In the genomic region with DNA sequence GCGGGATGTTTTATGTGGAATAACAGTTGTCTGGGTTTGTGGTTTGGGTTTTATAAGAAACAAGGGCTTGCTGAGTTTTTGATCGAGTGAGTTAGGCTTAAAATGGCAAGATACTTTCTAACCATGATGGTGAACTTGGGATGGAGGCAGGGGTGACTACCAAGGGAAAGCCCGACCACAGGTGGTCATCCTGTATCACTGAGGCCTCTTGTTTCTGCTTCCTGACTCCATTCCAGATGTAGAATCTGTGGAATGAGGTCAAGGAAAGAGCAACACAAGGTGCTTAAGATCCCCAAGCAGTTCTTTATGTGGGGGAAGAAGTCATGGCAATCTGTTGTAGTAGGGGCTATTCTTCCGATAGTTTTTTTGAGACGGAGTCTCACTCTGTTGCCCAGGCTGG, we compare ENCODE assay signal across 29 cellular contexts.
"Had no signal": no experiment of that assay in that cellular context is flagged by ENCODE, and none has a peak within 500 bp of the region (broad histone marks: within the 10 kb centered on the region; RNA-seq: fewer than 3 reads in every experiment).

No MANE protein-coding gene starts in this region.

- H3K4me1 ChIP-seq: left lung, lower lobe of right lung, right lobe of liver, spleen, stomach, testis, thyroid gland, transverse colon had no signal

- H3K27me3 Mint-ChIP-seq: naive B cell, progenitor cell of endocrine pancreas had no signal

- H3K9me3 Mint-ChIP-seq: mesothelial cell of epicardium; naive B cell; natural killer cell; nephron progenitor cell; stimulated activated memory B cell treated with anti-CD40 and anti-IgM and Interleukin-4, amounts not matched to agents 10 μg/mL and 1 μg/mL and 100 μg/mL, for 72 hours had no signal

- H3K27ac ChIP-seq: left lung, lower lobe of right lung, ovary, right atrium auricular region, right lobe of liver, skin epidermis, spleen, stomach, testis, thyroid gland, transverse colon, upper lobe of left lung, vagina had no signal

- ATAC-seq: left colon; left lung; lower lobe of right lung; natural killer cell; right lobe of liver; stimulated activated memory B cell treated with anti-CD40 and anti-IgM and Interleukin-4, amounts not matched to agents 10 μg/mL and 1 μg/mL and 100 μg/mL, for 72 hours; stimulated activated naive CD8-positive, alpha-beta T cell treated with anti-CD3 and anti-CD28 coated beads, Interleukin-15, Interleukin-2, amounts not matched to agents 100 U/mL and 50 U/mL, for 24 hours had no signal

- H3K36me3 Mint-ChIP-seq: naive B cell; natural killer cell; stimulated activated memory B cell treated with anti-CD40 and anti-IgM and Interleukin-4, amounts not matched to agents 10 μg/mL and 1 μg/mL and 100 μg/mL, for 72 hours had no signal

- H3K4me3 ChIP-seq: left lung, lower lobe of right lung, ovary, right atrium auricular region, right lobe of liver, skin epidermis, spleen, stomach, testis, thyroid gland, transverse colon, upper lobe of left lung, vagina had no signal

- H3K4me3 Mint-ChIP-seq: mesothelial cell of epicardium; naive B cell; natural killer cell; nephron progenitor cell; stimulated activated memory B cell treated with anti-CD40 and anti-IgM and Interleukin-4, amounts not matched to agents 10 μg/mL and 1 μg/mL and 100 μg/mL, for 72 hours had no signal

- H3K4me1 Mint-ChIP-seq: naive B cell; natural killer cell; stimulated activated memory B cell treated with anti-CD40 and anti-IgM and Interleukin-4, amounts not matched to agents 10 μg/mL and 1 μg/mL and 100 μg/mL, for 72 hours had no signal

- H3K36me3 ChIP-seq: ovary, right lobe of liver, spleen, thyroid gland, transverse colon had no signal

- H3K9me3 ChIP-seq: left lung, lower lobe of right lung, ovary, right atrium auricular region, right lobe of liver, spleen, stomach, testis, thyroid gland, transverse colon, upper lobe of left lung, vagina had no signal

- DNase-seq: hypothalamus; kidney; left colon; left lung; lower lobe of right lung; mammary epithelial cell; mesenchymal stem cell; naive B cell; natural killer cell; nephron progenitor cell; ovary; right lobe of liver; spleen; stimulated activated CD4-positive, alpha-beta T cell treated with anti-CD3 and anti-CD28 coated beads, Interleukin-1b, Interleukin-23, amount 100 ng/mL, for 48 hours; stimulated activated CD4-positive, alpha-beta T cell treated with anti-CD3 and anti-CD28 coated beads, Interleukin-2, amount 100 ng/mL, for 48 hours; stimulated activated CD4-positive, alpha-beta T cell treated with anti-CD3 and anti-CD28 coated beads, Interleukin-4, amount 100 ng/mL, for 4 hours; stimulated activated CD8-positive, alpha-beta memory T cell treated with anti-CD3 and anti-CD28 coated beads, Interleukin-4, amount 100 ng/mL, for 48 hours; stimulated activated naive CD8-positive, alpha-beta T cell treated with anti-CD3 and anti-CD28 coated beads, Interleukin-15, Interleukin-2, amounts not matched to agents 100 U/mL and 50 U/mL, for 24 hours; stomach; testis; thyroid gland; transverse colon; upper lobe of left lung had no signal

- H3K27me3 ChIP-seq: left lung, ovary, right atrium auricular region, right lobe of liver, spleen, stomach, testis, thyroid gland, transverse colon, upper lobe of left lung, vagina had no signal

- H3K27ac Mint-ChIP-seq: mesothelial cell of epicardium; naive B cell; natural killer cell; nephron progenitor cell; progenitor cell of endocrine pancreas; stimulated activated memory B cell treated with anti-CD40 and anti-IgM and Interleukin-4, amounts not matched to agents 10 μg/mL and 1 μg/mL and 100 μg/mL, for 72 hours had no signal
